ENCODE assay signal across 17 cellular contexts in the genomic region with DNA sequence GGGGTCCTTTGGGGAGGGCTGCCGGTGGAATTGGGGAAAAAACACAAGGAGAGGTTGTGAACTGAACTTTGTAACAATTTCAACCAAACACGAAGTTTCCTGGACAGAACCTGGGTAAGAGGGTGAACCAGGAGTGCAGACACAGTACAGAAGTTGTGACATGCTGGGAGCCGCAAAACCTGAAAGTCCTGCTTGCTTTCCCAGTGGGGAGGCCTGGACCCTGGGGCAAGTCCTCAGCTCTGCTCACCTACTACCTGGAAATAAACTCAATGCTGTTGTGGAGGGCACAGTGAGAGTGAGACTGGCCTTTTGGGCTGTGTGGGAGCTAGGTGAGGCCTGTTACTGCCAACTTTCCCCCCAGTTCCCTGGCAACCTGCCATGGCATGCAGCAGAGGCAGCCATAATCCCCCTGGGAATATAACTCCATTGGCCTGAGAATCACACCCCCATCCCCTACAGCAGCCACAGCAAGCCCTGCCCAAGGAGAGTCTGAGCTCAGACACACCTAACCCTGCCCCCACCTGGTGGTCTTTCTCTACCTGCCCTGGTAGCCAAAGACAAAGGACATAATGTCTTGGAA.
DNase-seq lines count a peak whose midpoint lies in the region; ATAC-seq and TF ChIP-seq lines count a peak whose summit lies in the region.
"Had no signal": no experiment of that assay in that cellular context is flagged by ENCODE, and none has a peak within 500 bp of the region (broad histone marks: within the 10 kb centered on the region; RNA-seq: fewer than 3 reads in every experiment).

No MANE protein-coding gene starts in this region.

- no peak overlapping the region for H3K27ac ChIP-seq in BLaER1
- peak overlapping the region; percentile 37 for H3K27ac ChIP-seq in C4-2B
- H3K27ac ChIP-seq in epithelial cell of prostate = no peak overlapping the region
- no peak overlapping the region for H3K27ac ChIP-seq in right atrium auricular region
- no peak overlapping the region for H3K27ac ChIP-seq in right cardiac atrium (ENCODE audit: low read length)

- H3K36me3 ChIP-seq in BLaER1 = no peaks in the 10 kb centered on the region
- H3K36me3 ChIP-seq in right atrium auricular region = no peaks in the 10 kb centered on the region

- no peaks in the 10 kb centered on the region for H4K20me1 ChIP-seq in BLaER1

- WGBS in right cardiac atrium = 83% methylated on average over 3 of the region's 3 CpGs

- no peak overlapping the region for H3K9ac ChIP-seq in BLaER1

- H3K4me3 ChIP-seq in BLaER1 = no peak overlapping the region
- H3K4me3 ChIP-seq in right atrium auricular region = no peak overlapping the region
- no peak overlapping the region for H3K4me3 ChIP-seq in right cardiac atrium (ENCODE audit: low read length)
- H3K4me3 ChIP-seq: GM23338 had no signal

- H3K4me2 ChIP-seq in BLaER1 = peak overlapping the region; percentile 60
- H3K4me2 ChIP-seq: GM23338 had no signal

- DNase-seq in NCI-H69 (lab: John Stamatoyannopoulos, UW) = peak; percentile 9
- peak; percentile 1 for DNase-seq in epithelial cell of prostate (ENCODE audit: low read depth, low spot score)
- no peak for DNase-seq in activated CD4-positive, alpha-beta T cell treated with anti-CD3 and anti-CD28 coated beads, Interleukin-2, amount 50 U/mL, for 1 hour
- no peak for DNase-seq in right atrium auricular region (ENCODE audit: low spot score)
- DNase-seq in right cardiac atrium = no peak
- DNase-seq: GF-D8, KG1, NCI-H187 treated with DMSO at 0.1 percent for 48 hours, NCI-H2171, NCI-H446 treated with DMSO at 0.1 percent for 48 hours, NCI-H774, T-helper 17 cell had no signal

- intact Hi-C loops in right cardiac atrium (cut with DNase I) = no loop called here

- ATAC-seq in HG03354 (IDR thresholded peaks at IDR 0.05; ENCODE audit: poor library complexity, severe bottlenecking, unreplicated experiment) = no peak
- ATAC-seq in right cardiac atrium = no peak
- ATAC-seq: GM23338, HepG2, T-helper 17 cell had no signal

- peaks cover 14% of the 10 kb centered on the region for H3K4me1 ChIP-seq in BLaER1
- H3K4me1 ChIP-seq in right atrium auricular region = no peaks in the 10 kb centered on the region
- no peaks in the 10 kb centered on the region for H3K4me1 ChIP-seq in right cardiac atrium (ENCODE audit: control insufficient read depth, insufficient read depth, low read length)

- no peak for TF ChIP-seq CTCF in C4-2B (conservative IDR thresholded peaks at IDR 0.05)
- no peak for TF ChIP-seq CTCF in right atrium auricular region (IDR thresholded peaks at IDR 0.05)

- H3K27me3 ChIP-seq in BLaER1 = peaks cover 51% of the 10 kb centered on the region
- no peaks in the 10 kb centered on the region for H3K27me3 ChIP-seq in right atrium auricular region
- no peaks in the 10 kb centered on the region for H3K27me3 ChIP-seq in right cardiac atrium (ENCODE audit: control insufficient read depth, insufficient read depth)

- H3K9me3 ChIP-seq in BLaER1 (peaks cover 22% of the 10 kb centered on the region), right atrium auricular region (peaks cover 0 to 7% of the 10 kb centered on the region in 2 donors), right cardiac atrium (ENCODE audit: control insufficient read depth, low read length) (no peaks in the 10 kb centered on the region)

Comparison
In these comparisons a context has a peak if more than half of its experiments do, and no peak if none do; other contexts are left out.
1. DNase-seq: peak in NCI-H69 (single experiment) and epithelial cell of prostate (single experiment); none in activated CD4-positive, alpha-beta T cell treated with anti-CD3 and anti-CD28 coated beads, Interleukin-2, amount 50 U/mL, for 1 hour (single experiment), right atrium auricular region (single experiment) and right cardiac atrium (0 of 3).